ENCODE assay signal across 8 cellular contexts in the genomic region with DNA sequence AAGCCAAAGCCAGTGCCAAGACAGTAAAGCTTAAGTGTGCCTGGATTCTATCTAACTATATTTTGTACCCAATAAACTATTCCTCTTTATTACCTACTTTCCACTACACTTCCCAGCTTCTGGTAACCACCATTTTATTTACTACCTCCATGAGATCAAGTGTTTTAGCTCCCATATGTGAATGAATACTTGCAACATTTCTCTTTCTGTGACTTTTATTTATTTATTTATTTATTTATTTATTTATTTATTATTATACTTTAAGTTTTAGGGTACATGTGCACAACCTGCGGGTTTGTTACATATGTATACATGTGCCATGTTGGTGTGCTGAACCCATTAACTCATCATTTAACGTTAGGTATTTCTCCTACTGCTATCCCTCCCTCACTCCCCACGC.
"Had no signal": no experiment of that assay in that cellular context is flagged by ENCODE, and none has a peak within 500 bp of the region (broad histone marks: within the 10 kb centered on the region; RNA-seq: fewer than 3 reads in every experiment).

No MANE protein-coding gene starts in this region.

- H3K4me3 ChIP-seq: K562 had no signal

- H3K4me2 ChIP-seq: KMS-11 had no signal

- DNase-seq: IMR-90, KBM-7, KG1 had no signal

- FAIRE-seq: HepG2, HTR-8/SVneo, K562 had no signal

- ATAC-seq: HepG2, K562 had no signal

- H3K27ac ChIP-seq: HL-60, KMS-11 had no signal
